Comparison of ENCODE assay signal across 19 cellular contexts in genomic region chr9:96079816-96080215, GRCh38.
A peak's percentile ranks its signal among the peaks of the same experiment; 100 is the strongest.
DNase-seq lines count a peak whose midpoint lies in the region; ATAC-seq and TF ChIP-seq lines count a peak whose summit lies in the region.
"Had no signal": no experiment of that assay in that cellular context is flagged by ENCODE, and none has a peak within 500 bp of the region (broad histone marks: within the 10 kb centered on the region; RNA-seq: fewer than 3 reads in every experiment).

No MANE protein-coding gene starts in this region.

- H3K27me3 ChIP-seq in esophagus muscularis mucosa (no peaks in the 10 kb centered on the region), muscle layer of colon (ENCODE audit: control insufficient read depth in 1 of 2, insufficient read depth in 2 of 2, low read length in 2 of 2) (no peaks in the 10 kb centered on the region), testis (no peaks in the 10 kb centered on the region)

- no peak for TF ChIP-seq EP300 in esophagus muscularis mucosa (IDR thresholded peaks at IDR 0.05)

- 46% methylated on average over 7 of the region's 7 CpGs for WGBS in esophagus muscularis mucosa
- WGBS in testis, 2 donors, result 65 to 76% methylated on average over 7 of the region's 7 CpGs

- ATAC-seq in Right ventricle myocardium inferior (no peak), GM18909 (IDR thresholded peaks at IDR 0.05; ENCODE audit: poor library complexity, unreplicated experiment) (no peak), GM19395 (IDR thresholded peaks at IDR 0.05; ENCODE audit: unreplicated experiment) (no peak)
- ATAC-seq: GM12878 had no signal

- TF ChIP-seq POLR2A in esophagus muscularis mucosa (IDR thresholded peaks at IDR 0.05; ENCODE audit: low read depth), result no peak
- no peak for TF ChIP-seq POLR2A in testis (IDR thresholded peaks at IDR 0.05)

- H3K27ac ChIP-seq in esophagus muscularis mucosa (replicated peaks in 1 of 4) (peak overlapping the region; percentile 67 to 75 (median 71)), muscle layer of colon (ENCODE audit: low read depth, low read length) (peak overlapping the region; percentile 12), testis (peak overlapping the region; percentile 16 to 63)
- H3K27ac ChIP-seq: KMS-11 had no signal

- H3K36me3 ChIP-seq in esophagus muscularis mucosa (no peaks in the 10 kb centered on the region), muscle layer of colon (ENCODE audit: insufficient read depth, low read length) (no peaks in the 10 kb centered on the region), testis (ENCODE audit: low read depth, missing control alignments) (no peaks in the 10 kb centered on the region)

- no peak overlapping the region for H3K9ac ChIP-seq in muscle layer of colon (ENCODE audit: low read length)
- H3K9ac ChIP-seq: KMS-11 had no signal

- H3K4me1 ChIP-seq in esophagus muscularis mucosa (peaks cover 0 to 32% (median 28%) of the 10 kb centered on the region in 4 donors), muscle layer of colon (ENCODE audit: insufficient read depth, low read length) (peaks cover 21% of the 10 kb centered on the region), testis (peaks cover 22% of the 10 kb centered on the region)

- H3K9me3 ChIP-seq in esophagus muscularis mucosa, result no peaks in the 10 kb centered on the region
- H3K9me3 ChIP-seq in muscle layer of colon (ENCODE audit: low read length), result no peaks in the 10 kb centered on the region
- no peaks in the 10 kb centered on the region for H3K9me3 ChIP-seq in testis

- intact Hi-C loops in esophagus muscularis mucosa (cut with DNase I) (loop anchor here (5.0 kb wide), 1 partner anchor 57 kb away; no protein-coding TSS in a partner anchor), testis (cut with DNase I; ENCODE audit: low total_unique reads) (no loop called here), Right ventricle myocardium inferior (cut with DNase I) (no loop called here)

- DNase-seq in NCI-H226, result peak; percentile 20
- DNase-seq in esophagus muscularis mucosa (ENCODE audit: extremely low spot score), result no peak
- no peak for DNase-seq in testis
- DNase-seq in NCI-H1105 (lab: John Stamatoyannopoulos, UW), result no peak
- DNase-seq in Right ventricle myocardium inferior (ENCODE audit: missing footprints), result no peak
- DNase-seq: DMS79 treated with DMSO at 0.1 percent for 48 hours; H7; HFFc6; NCI-H1105 treated with DMSO at 0.1 percent for 48 hours; NCI-H2029 treated with DMSO at 0.1 percent for 48 hours; NCI-H345; NCI-H524; NCI-H774; NK-92 treated with Interleukin-12 subunit alpha and Interleukin-12 subunit beta, amount 100 ng/mL, for 24 hours had no signal

- no peak for TF ChIP-seq CTCF in esophagus muscularis mucosa (IDR thresholded peaks at IDR 0.05)
- TF ChIP-seq CTCF in testis (IDR thresholded peaks at IDR 0.05), result no peak

- no peak overlapping the region for H3K4me3 ChIP-seq in esophagus muscularis mucosa
- no peak overlapping the region for H3K4me3 ChIP-seq in muscle layer of colon (ENCODE audit: low read depth in 1 of 2, low read length in 2 of 2)
- H3K4me3 ChIP-seq in testis, result no peak overlapping the region
- H3K4me3 ChIP-seq: GM12878 had no signal

Comparison
In these comparisons a context has a peak if more than half of its experiments do, and no peak if none do; other contexts are left out.
1. H3K27ac ChIP-seq: peak in every context shown above with its lines; median percentile 71 in esophagus muscularis mucosa; 40 in testis; 12 in muscle layer of colon.